1 cellular context compared by ENCODE assay signal in the genomic region with DNA sequence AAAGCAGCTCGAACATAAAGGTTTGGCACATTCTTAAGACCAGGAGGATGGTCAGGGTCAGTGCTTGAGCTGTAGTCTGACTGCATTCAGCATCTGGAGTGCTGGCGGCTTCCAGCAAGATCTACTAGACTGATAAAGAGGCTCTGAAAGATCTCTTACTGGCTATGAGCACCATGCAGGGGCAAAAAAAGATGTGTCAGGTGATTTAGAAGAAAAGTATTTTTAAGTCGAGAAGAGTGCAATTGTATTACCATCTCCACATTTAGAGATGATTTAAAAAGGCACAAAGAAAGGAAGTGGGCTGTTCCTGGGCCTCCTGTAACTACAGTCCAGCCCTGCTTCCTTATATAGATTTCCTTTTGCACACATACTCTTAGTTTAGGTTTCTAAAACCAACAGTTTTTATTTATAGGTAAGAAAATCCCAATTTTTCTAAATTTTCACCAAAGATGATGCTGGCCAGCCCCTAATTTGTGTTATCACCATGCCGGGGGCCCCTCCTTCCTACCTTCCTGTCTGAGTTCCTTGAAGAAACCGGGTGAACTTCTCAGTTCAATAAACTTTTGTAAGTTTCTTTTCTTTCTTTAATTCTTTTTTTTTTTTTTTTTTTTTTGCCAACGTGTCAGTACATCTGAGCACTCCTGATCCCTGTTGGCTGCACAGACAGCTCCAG.
TF ChIP-seq lines count a peak whose summit lies in the region.

No MANE protein-coding gene starts in this region.

TF ChIP-seq in SK-N-SH, 30 proteins besides CTCF, POLR2A, EP300 and RAD21 (continued from another document):
- TF ChIP-seq, protein P1, sequence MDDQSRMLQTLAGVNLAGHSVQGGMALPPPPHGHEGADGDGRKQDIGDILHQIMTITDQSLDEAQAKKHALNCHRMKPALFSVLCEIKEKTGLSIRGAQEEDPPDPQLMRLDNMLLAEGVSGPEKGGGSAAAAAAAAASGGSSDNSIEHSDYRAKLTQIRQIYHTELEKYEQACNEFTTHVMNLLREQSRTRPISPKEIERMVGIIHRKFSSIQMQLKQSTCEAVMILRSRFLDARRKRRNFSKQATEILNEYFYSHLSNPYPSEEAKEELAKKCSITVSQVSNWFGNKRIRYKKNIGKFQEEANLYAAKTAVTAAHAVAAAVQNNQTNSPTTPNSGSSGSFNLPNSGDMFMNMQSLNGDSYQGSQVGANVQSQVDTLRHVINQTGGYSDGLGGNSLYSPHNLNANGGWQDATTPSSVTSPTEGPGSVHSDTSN (IDR thresholded peaks at IDR 0.05): peak; percentile 64
- no peak for TF ChIP-seq CHD2 (IDR thresholded peaks at IDR 0.05; ENCODE audit: low read length, partially characterized antibody)
- no peak for TF ChIP-seq TEAD4 (IDR thresholded peaks at IDR 0.05; ENCODE audit: borderline replicate concordance, insufficient read depth)
